Comparison of ENCODE assay signal across 14 cellular contexts in the genomic region with DNA sequence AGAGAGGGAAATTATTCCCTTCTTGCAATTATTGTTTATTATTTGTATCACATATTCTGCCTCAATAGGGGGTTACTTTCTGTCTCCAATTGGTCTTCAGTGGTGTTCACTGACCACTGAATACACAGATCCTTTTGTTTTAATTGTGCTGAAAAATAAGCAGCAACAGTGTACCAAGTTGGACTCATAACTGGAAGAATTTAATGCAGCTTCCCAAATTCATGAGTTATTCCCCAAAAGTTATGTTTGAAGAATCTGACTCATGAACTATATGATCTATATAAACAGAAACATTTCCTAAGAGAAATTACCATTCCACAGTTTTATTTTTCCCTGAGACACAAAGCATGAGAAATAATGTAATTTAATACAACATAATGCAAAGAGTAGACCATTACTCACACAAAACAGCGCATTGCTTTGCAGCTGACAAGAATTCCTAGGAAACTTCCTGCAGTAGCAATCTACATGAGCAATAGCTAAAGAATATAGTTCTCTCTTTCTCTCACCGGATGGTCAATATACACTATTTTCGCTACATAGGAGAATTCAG.
"Had no signal": no experiment of that assay in that cellular context is flagged by ENCODE, and none has a peak within 500 bp of the region (broad histone marks: within the 10 kb centered on the region; RNA-seq: fewer than 3 reads in every experiment).

No MANE protein-coding gene starts in this region.

- H3K4me1 ChIP-seq: esophagus muscularis mucosa, heart right ventricle, left ventricle myocardium inferior, thyroid gland had no signal

- ATAC-seq: activated T-cell treated with anti-CD3 and anti-CD28 coated beads, Interleukin-2, amount 50 U/mL, for 4 hours; heart right ventricle had no signal

- H3K4me1 Mint-ChIP-seq: activated naive CD8-positive, alpha-beta T cell treated with anti-CD3 and anti-CD28 coated beads for 36 hours had no signal

- H2AFZ ChIP-seq: parathyroid adenoma had no signal

- H3K36me3 Mint-ChIP-seq: activated CD4-positive, alpha-beta memory T cell treated with anti-CD3 and anti-CD28 coated beads for 36 hours; activated naive CD8-positive, alpha-beta T cell treated with anti-CD3 and anti-CD28 coated beads for 36 hours had no signal

- H3K4me3 ChIP-seq: esophagus muscularis mucosa, heart right ventricle, left ventricle myocardium inferior, thyroid gland had no signal

- H3K27me3 ChIP-seq: esophagus muscularis mucosa, heart right ventricle, thyroid gland had no signal

- H3K9me3 Mint-ChIP-seq: activated CD4-positive, alpha-beta memory T cell treated with anti-CD3 and anti-CD28 coated beads for 36 hours; activated naive CD8-positive, alpha-beta T cell treated with anti-CD3 and anti-CD28 coated beads for 36 hours; activated T-cell treated with anti-CD3 and anti-CD28 coated beads, Interleukin-2, amount 50 U/mL, for 4 hours had no signal

- H3K27ac Mint-ChIP-seq: activated CD4-positive, alpha-beta memory T cell treated with anti-CD3 and anti-CD28 coated beads for 36 hours; activated naive CD8-positive, alpha-beta T cell treated with anti-CD3 and anti-CD28 coated beads for 36 hours had no signal

- H3K4me3 Mint-ChIP-seq: activated CD4-positive, alpha-beta memory T cell treated with anti-CD3 and anti-CD28 coated beads for 36 hours; activated naive CD8-positive, alpha-beta T cell treated with anti-CD3 and anti-CD28 coated beads for 36 hours; activated T-cell treated with anti-CD3 and anti-CD28 coated beads, Interleukin-2, amount 50 U/mL, for 4 hours had no signal

- H3K27me3 Mint-ChIP-seq: activated CD4-positive, alpha-beta memory T cell treated with anti-CD3 and anti-CD28 coated beads for 36 hours; activated naive CD8-positive, alpha-beta T cell treated with anti-CD3 and anti-CD28 coated beads for 36 hours had no signal

- H3K36me3 ChIP-seq: esophagus muscularis mucosa, heart right ventricle, left ventricle myocardium inferior, thyroid gland had no signal

- H3K27ac ChIP-seq: esophagus muscularis mucosa, heart right ventricle, left ventricle myocardium inferior, parathyroid adenoma, thyroid gland had no signal

- H3K9ac ChIP-seq: parathyroid adenoma had no signal

- DNase-seq: activated CD4-positive, alpha-beta memory T cell treated with anti-CD3 and anti-CD28 coated beads for 36 hours; activated gamma-delta T cell; activated naive CD8-positive, alpha-beta T cell treated with anti-CD3 and anti-CD28 coated beads for 36 hours; activated T-cell treated with anti-CD3 and anti-CD28 coated beads, Interleukin-2, amount 50 U/mL, for 4 hours; heart right ventricle; islet precursor cell; left ventricle myocardium inferior; small intestine; SW 1271; thyroid gland had no signal

- FAIRE-seq: frontal cortex, small intestine, urothelium cell line had no signal

- H3K9me3 ChIP-seq: esophagus muscularis mucosa, heart right ventricle, left ventricle myocardium inferior, thyroid gland had no signal
